31 cellular contexts compared by ENCODE assay signal in genomic region chr11:1377231-1377780, GRCh38. TPM values are rescaled to one million over a fixed set of nuclear protein-coding genes. Genes with fewer than 3 reads are reported as not detected.
"Had no signal": no experiment of that assay in that cellular context is flagged by ENCODE, and none has a peak within 500 bp of the region (broad histone marks: within the 10 kb centered on the region; RNA-seq: fewer than 3 reads in every experiment).

No MANE protein-coding gene starts in this region.

- H3K4me3 Mint-ChIP-seq: activated CD4-positive, alpha-beta T cell treated with anti-CD3 and anti-CD28 coated beads, Interleukin-2, amount 10 ng/mL, durations not matched to agents 24 days and 14 days; activated CD8-positive, alpha-beta T cell treated with anti-CD3 and anti-CD28 coated beads for 36 hours; activated naive CD4-positive, alpha-beta T cell treated with anti-CD3 and anti-CD28 coated beads for 36 hours; activated T-cell treated with anti-CD3 and anti-CD28 coated beads, Interleukin-2, amount 50 U/mL, for 72 hours; brain; T-helper 1 cell treated with Interleukin-12 subunit alpha and Interleukin-12 subunit beta and Interleukin-4 antibody, amounts not matched to agents 30 μg/mL and 1 μg/mL, for 36 hours; T-helper 2 cell treated with Interferon-gamma antibody and Interleukin-4, amounts not matched to agents 5 μg/mL and 100 μg/mL, for 36 hours had no signal

- H3K9me3 Mint-ChIP-seq: activated CD4-positive, alpha-beta T cell treated with anti-CD3 and anti-CD28 coated beads, Interleukin-2, amount 10 ng/mL, durations not matched to agents 24 days and 14 days; activated CD8-positive, alpha-beta T cell treated with anti-CD3 and anti-CD28 coated beads for 36 hours; activated naive CD4-positive, alpha-beta T cell treated with anti-CD3 and anti-CD28 coated beads, Interleukin-2, amount 50 U/mL, for 72 hours; activated T-cell treated with anti-CD3 and anti-CD28 coated beads, Interleukin-2, amount 50 U/mL, for 72 hours; activated T-helper 2 cell treated with anti-CD3 and anti-CD28 coated beads, Interferon-gamma antibody, Interleukin-2, Interleukin-4, amounts not matched to agents 10 μg/mL and 5 μg/mL and 100 μg/mL, durations not matched to agents 14 hours and 24 hours and 36 hours; T-helper 1 cell treated with Interleukin-12 subunit alpha and Interleukin-12 subunit beta and Interleukin-4 antibody, amounts not matched to agents 30 μg/mL and 1 μg/mL, for 36 hours; T-helper 2 cell treated with Interferon-gamma antibody and Interleukin-4, amounts not matched to agents 5 μg/mL and 100 μg/mL, for 36 hours had no signal

- ATAC-seq: activated CD8-positive, alpha-beta T cell treated with anti-CD3 and anti-CD28 coated beads for 36 hours; activated naive CD4-positive, alpha-beta T cell treated with anti-CD3 and anti-CD28 coated beads, Interleukin-2, amount 50 U/mL, for 72 hours; activated T-cell treated with anti-CD3 and anti-CD28 coated beads, Interleukin-2, amount 50 U/mL, for 72 hours; PC-3 had no signal

- H3K36me3 Mint-ChIP-seq: activated naive CD4-positive, alpha-beta T cell treated with anti-CD3 and anti-CD28 coated beads, Interleukin-2, amount 50 U/mL, for 72 hours; brain had no signal

- DNase-seq: activated CD4-positive, alpha-beta T cell treated with anti-CD3 and anti-CD28 coated beads, Interleukin-2, amount 10 ng/mL, durations not matched to agents 24 days and 14 days; activated CD4-positive, alpha-beta T cell treated with anti-CD3 and anti-CD28 coated beads, Interleukin-2, amount 50 U/mL, for 4 hours; activated CD8-positive, alpha-beta T cell treated with anti-CD3 and anti-CD28 coated beads for 36 hours; activated gamma-delta T cell; activated naive CD4-positive, alpha-beta T cell treated with anti-CD3 and anti-CD28 coated beads for 36 hours; activated T-cell treated with anti-CD3 and anti-CD28 coated beads, Interleukin-2, amount 50 U/mL, for 1 hour; activated T-cell treated with anti-CD3 and anti-CD28 coated beads, Interleukin-2, amount 50 U/mL, for 72 hours; adrenal gland; caudate nucleus; cerebellar nuclear complex; Karpas-422; KBM-7; NCI-H1048; NCI-H146; NCI-H187; NCI-H2029 treated with DMSO at 0.1 percent for 48 hours; NCI-H2107; NCI-H2171; NCI-H510A; NCI-H526; NCI-H748 treated with DMSO at 0.1 percent for 48 hours; NK-92 treated with Interleukin-12 subunit alpha and Interleukin-12 subunit beta, amount 100 ng/mL, for 24 hours; PC-3; Peyer's patch; RPMI8226 had no signal

- H3K27ac Mint-ChIP-seq: activated CD4-positive, alpha-beta T cell treated with anti-CD3 and anti-CD28 coated beads, Interleukin-2, amount 10 ng/mL, durations not matched to agents 24 days and 14 days; activated CD8-positive, alpha-beta T cell treated with anti-CD3 and anti-CD28 coated beads for 36 hours; activated naive CD4-positive, alpha-beta T cell treated with anti-CD3 and anti-CD28 coated beads for 36 hours; activated T-cell treated with anti-CD3 and anti-CD28 coated beads, Interleukin-2, amount 50 U/mL, for 72 hours; activated T-helper 2 cell treated with anti-CD3 and anti-CD28 coated beads, Interferon-gamma antibody, Interleukin-2, Interleukin-4, amounts not matched to agents 10 μg/mL and 5 μg/mL and 100 μg/mL, durations not matched to agents 14 hours and 24 hours and 36 hours; T-helper 1 cell treated with Interleukin-12 subunit alpha and Interleukin-12 subunit beta and Interleukin-4 antibody, amounts not matched to agents 30 μg/mL and 1 μg/mL, for 36 hours; T-helper 2 cell treated with Interferon-gamma antibody and Interleukin-4, amounts not matched to agents 5 μg/mL and 100 μg/mL, for 36 hours had no signal

RNA-seq across cellular contexts. Expression of gene BRSK2, which starts 12.4 kb away (rescaled TPM):
- total RNA-seq: bronchial epithelial cell had no signal
